Comparison of ENCODE assay signal across 9 cellular contexts in the genomic region with DNA sequence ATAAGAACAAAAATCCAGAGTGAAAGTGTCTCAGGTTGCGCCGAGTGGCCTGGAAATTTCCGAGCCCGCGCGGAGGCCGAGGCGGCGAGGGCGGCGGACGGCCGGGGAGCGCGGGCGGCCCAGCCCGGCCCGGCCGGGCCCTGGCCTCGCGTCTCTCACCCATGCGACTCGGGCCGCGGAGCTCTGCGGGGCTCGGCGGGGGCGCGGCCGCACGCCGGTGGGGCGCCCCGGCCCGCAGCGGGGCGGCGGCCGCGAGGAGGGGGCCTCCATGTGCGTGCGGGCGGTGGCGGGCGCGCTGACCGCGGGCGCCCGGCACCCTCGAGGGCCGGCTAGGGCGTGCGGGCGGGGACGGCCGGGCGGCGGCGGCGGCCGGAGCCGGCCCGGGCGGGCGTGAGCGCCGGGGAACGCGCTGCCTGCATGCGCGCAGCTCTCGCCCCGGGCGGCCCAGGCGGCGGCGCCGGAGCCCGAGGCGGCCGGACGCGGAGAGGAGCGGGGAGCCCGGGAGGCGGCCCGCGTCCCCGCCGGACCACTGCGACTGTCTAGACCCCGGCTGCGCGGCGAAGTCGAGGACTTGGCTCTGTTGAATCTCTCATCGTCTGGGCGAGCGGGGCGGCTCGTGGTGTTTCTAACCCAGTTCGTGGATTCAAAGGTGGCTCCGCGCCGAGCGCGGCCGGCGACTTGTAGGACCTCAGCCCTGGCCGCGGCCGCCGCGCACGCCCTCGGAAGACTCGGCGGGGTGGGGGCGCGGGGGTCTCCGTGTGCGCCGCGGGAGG. TPM values are rescaled to one million over a fixed set of nuclear protein-coding genes. Genes with fewer than 3 reads are reported as not detected.
DNase-seq lines count a peak whose midpoint lies in the region; ATAC-seq, FAIRE-seq and TF ChIP-seq lines count a peak whose summit lies in the region.
"Had no signal": no experiment of that assay in that cellular context is flagged by ENCODE, and none has a peak within 500 bp of the region (broad histone marks: within the 10 kb centered on the region; RNA-seq: fewer than 3 reads in every experiment).

A gene (plus strand): TSS at position 586 of the 773 bp plus-strand sequence. CDS start 249 bp downstream, outside the sequence.

- no peak for FAIRE-seq in small intestine (lab: Jason Lieb, UNC)

- H3K4me3 Mint-ChIP-seq in activated CD4-positive, alpha-beta memory T cell treated with anti-CD3 and anti-CD28 coated beads for 36 hours = peak within 1 kb of the TSS; percentile 56

- H3K27ac ChIP-seq in right cardiac atrium (ENCODE audit: low read length) (no peak within 1 kb of the TSS), small intestine (ENCODE audit: low read depth in 1 of 2, low read length in 1 of 2) (no peak within 1 kb of the TSS)

- H3K9me3 ChIP-seq in right cardiac atrium (ENCODE audit: control insufficient read depth, low read length) (no peaks in the 10 kb centered on the region), small intestine (ENCODE audit: control insufficient read depth, low read depth) (no peaks in the 10 kb centered on the region)

- TF ChIP-seq CTCF in GM10248 (IDR thresholded peaks at IDR 0.05; ENCODE audit: control extremely low read depth, extremely low read depth, low read depth, missing control alignments) = no peak

- H3K36me3 Mint-ChIP-seq in activated CD4-positive, alpha-beta memory T cell treated with anti-CD3 and anti-CD28 coated beads for 36 hours = no peaks in the 10 kb centered on the region

- POLR2A ChIA-PET in activated CD4-positive, alpha-beta memory T cell treated with anti-CD3 and anti-CD28 coated beads for 36 hours (lab: Charles Lee) = no interaction called here
- POLR2A ChIA-PET in GM10248 (lab: Yijun Ruan, JAX) = no interaction called here

- ATAC-seq in right cardiac atrium = peak; percentile 8 to 30

- peak within 1 kb of the TSS; percentile 82 for H3K4me3 ChIP-seq in right cardiac atrium (ENCODE audit: low read length)
- H3K4me3 ChIP-seq in small intestine (ENCODE audit: low read depth in 1 of 2, low read length in 2 of 2) = peak within 1 kb of the TSS; percentile 5 to 38

- peaks cover 27% of the 10 kb centered on the region for H3K4me1 Mint-ChIP-seq in activated CD4-positive, alpha-beta memory T cell treated with anti-CD3 and anti-CD28 coated beads for 36 hours (ENCODE audit: low read depth)

- H3K4me1 ChIP-seq in right cardiac atrium (ENCODE audit: control insufficient read depth, insufficient read depth, low read length) = peaks cover 2% of the 10 kb centered on the region
- H3K4me1 ChIP-seq in small intestine (ENCODE audit: control insufficient read depth in 2 of 2, insufficient read depth in 1 of 2, low read depth in 1 of 2, low read length in 1 of 2) = peaks cover 0 to 6% of the 10 kb centered on the region in 2 donors

- H3K27ac Mint-ChIP-seq in activated CD4-positive, alpha-beta memory T cell treated with anti-CD3 and anti-CD28 coated beads for 36 hours = no peak within 1 kb of the TSS

- WGBS in right cardiac atrium = 3% methylated on average over 126 of the region's 126 CpGs
- WGBS in small intestine, 3 donors = 1 to 3% (median 2%) methylated on average over 83 to 126 of the region's 126 CpGs

- CTCF ChIA-PET in activated CD4-positive, alpha-beta memory T cell treated with anti-CD3 and anti-CD28 coated beads for 36 hours (lab: Charles Lee) = no interaction called here
- CTCF ChIA-PET in GM10248 (lab: Yijun Ruan, JAX) = no interaction called here

- intact Hi-C loops in activated CD4-positive, alpha-beta memory T cell treated with anti-CD3 and anti-CD28 coated beads for 36 hours (cut with micrococcal nuclease) = loop anchor here (5.0 kb wide), 2 partner anchors 350 to 1550 kb away; no protein-coding TSS in a partner anchor
- intact Hi-C loops in right cardiac atrium (cut with DNase I) = no loop called here

- no peaks in the 10 kb centered on the region for H3K9me3 Mint-ChIP-seq in activated CD4-positive, alpha-beta memory T cell treated with anti-CD3 and anti-CD28 coated beads for 36 hours

- H3K36me3 ChIP-seq in small intestine (ENCODE audit: control insufficient read depth in 2 of 2, insufficient read depth in 2 of 2, low read length in 2 of 2) = no peaks in the 10 kb centered on the region

- H3K27me3 ChIP-seq in right cardiac atrium (ENCODE audit: control insufficient read depth, insufficient read depth) (no peaks in the 10 kb centered on the region), small intestine (ENCODE audit: control insufficient read depth in 2 of 2, insufficient read depth in 2 of 2, low read length in 2 of 2) (peaks cover 19 to 82% of the 10 kb centered on the region in 2 donors)

- peaks cover 73% of the 10 kb centered on the region for H3K27me3 Mint-ChIP-seq in activated CD4-positive, alpha-beta memory T cell treated with anti-CD3 and anti-CD28 coated beads for 36 hours

- DNase-seq in DMS79 treated with DMSO at 0.1 percent for 48 hours (lab: John Stamatoyannopoulos, UW) = peak; percentile 6
- no peak for DNase-seq in DMS79 (lab: John Stamatoyannopoulos, UW)
- no peak for DNase-seq in activated CD4-positive, alpha-beta memory T cell treated with anti-CD3 and anti-CD28 coated beads for 36 hours
- DNase-seq in right cardiac atrium = peak in 1 of 3 donors; percentile 38
- no peak for DNase-seq in small intestine
- DNase-seq in EL = no peak
- DNase-seq in kidney glomerular epithelial cell (lab: John Stamatoyannopoulos, UW) = no peak
- no peak for DNase-seq in GM10248 (ENCODE audit: extremely low spot score)
- DNase-seq: NCI-H524 treated with DMSO at 0.1 percent for 48 hours had no signal

RNA-seq across cellular contexts. Expression of the gene that starts here (rescaled TPM):
- total RNA-seq in activated CD4-positive, alpha-beta memory T cell treated with anti-CD3 and anti-CD28 coated beads for 36 hours = not detected
- total RNA-seq in right cardiac atrium = under 1 TPM in 2 of 4 donors, not detected in 2; 0.11 to 0.35 TPM
- 0.16 TPM for polyA plus RNA-seq in right cardiac atrium
- polyA plus RNA-seq in small intestine = not detected

Comparison
In these comparisons a context has a peak if more than half of its experiments do, and no peak if none do; other contexts are left out.
1. Peak in ATAC-seq and H3K4me3 ChIP-seq in right cardiac atrium; RNA of the gene not detected or under 1 TPM.